Comparison of ENCODE assay signal across 30 cellular contexts in genomic region chr20:34539756-34540155, GRCh38.
"Had no signal": no experiment of that assay in that cellular context is flagged by ENCODE, and none has a peak within 500 bp of the region (broad histone marks: within the 10 kb centered on the region; RNA-seq: fewer than 3 reads in every experiment).

No MANE protein-coding gene starts in this region.

- H3K27me3 ChIP-seq: MG63 had no signal

- H3K27me3 Mint-ChIP-seq: activated CD4-positive, alpha-beta T cell treated with anti-CD3 and anti-CD28 coated beads, Interleukin-2, amount 10 ng/mL, durations not matched to agents 7 days and 5 days; activated naive CD4-positive, alpha-beta T cell treated with anti-CD3 and anti-CD28 coated beads, Interleukin-2, amount 10 ng/mL, durations not matched to agents 7 days and 5 days; activated naive CD8-positive, alpha-beta T cell; activated naive CD8-positive, alpha-beta T cell treated with anti-CD3 and anti-CD28 coated beads, Interleukin-2, amount 50 U/mL, for 24 hours; brain had no signal

- H3K9me3 Mint-ChIP-seq: activated CD4-positive, alpha-beta T cell treated with anti-CD3 and anti-CD28 coated beads, Interleukin-2, amount 10 ng/mL, durations not matched to agents 7 days and 5 days; activated naive CD4-positive, alpha-beta T cell treated with anti-CD3 and anti-CD28 coated beads, Interleukin-2, amount 10 ng/mL, durations not matched to agents 7 days and 5 days; activated naive CD8-positive, alpha-beta T cell treated with anti-CD3 and anti-CD28 coated beads, Interleukin-2, amount 50 U/mL, for 24 hours; activated T-cell treated with anti-CD3 and anti-CD28 coated beads, Interleukin-2, amount 50 U/mL, for 4 hours; activated T-helper 1 cell treated with anti-CD3 and anti-CD28 coated beads, Interleukin-12 subunit alpha, Interleukin-12 subunit beta, Interleukin-2, Interleukin-4 antibody, amounts not matched to agents 30 ng/mL and 10 ng/mL and 1 ng/mL, durations not matched to agents 14 hours and 24 hours and 36 hours; brain had no signal

- H3K4me3 ChIP-seq: MG63 had no signal

- DNase-seq: activated CD4-positive, alpha-beta T cell treated with anti-CD3 and anti-CD28 coated beads, Interleukin-2, amount 10 ng/mL, durations not matched to agents 7 days and 5 days; activated CD4-positive, alpha-beta T cell treated with anti-CD3 and anti-CD28 coated beads, Interleukin-2, amount 50 U/mL, for 48 hours; activated CD8-positive, alpha-beta T cell treated with anti-CD3 and anti-CD28 coated beads, Interleukin-2, amount 10 ng/mL, durations not matched to agents 7 days and 5 days; activated effector memory CD4-positive, alpha-beta T cell treated with Interleukin-2 at 50 U/mL for 16 hours; activated naive CD4-positive, alpha-beta T cell treated with anti-CD3 and anti-CD28 coated beads, Interleukin-2, amount 10 ng/mL, durations not matched to agents 7 days and 5 days; activated naive CD8-positive, alpha-beta T cell treated with anti-CD3 and anti-CD28 coated beads, Interleukin-2, amount 50 U/mL, for 24 hours; activated T-cell treated with anti-CD3 and anti-CD28 coated beads for 4 hours; activated T-cell treated with anti-CD3 and anti-CD28 coated beads, Interleukin-2, amount 50 U/mL, for 4 hours; anterior cingulate cortex; caudate nucleus; Kasumi-1; KG1; MG63; NCI-H1048; NCI-H1105 treated with DMSO at 0.1 percent for 48 hours; NCI-H1436; NCI-H1694 treated with DMSO at 0.1 percent for 48 hours; NCI-H2029; NCI-H2107; NCI-H2171; NCI-H446; NCI-H510A treated with DMSO at 0.1 percent for 48 hours; NCI-H526 treated with DMSO at 0.1 percent for 48 hours; SW 1271; T-helper 1 cell; T1000 had no signal

- H3K4me3 Mint-ChIP-seq: activated CD4-positive, alpha-beta T cell treated with anti-CD3 and anti-CD28 coated beads, Interleukin-2, amount 10 ng/mL, durations not matched to agents 7 days and 5 days; activated CD8-positive, alpha-beta T cell treated with anti-CD3 and anti-CD28 coated beads, Interleukin-2, amount 10 ng/mL, durations not matched to agents 7 days and 5 days; activated naive CD4-positive, alpha-beta T cell treated with anti-CD3 and anti-CD28 coated beads, Interleukin-2, amount 10 ng/mL, durations not matched to agents 7 days and 5 days; activated naive CD8-positive, alpha-beta T cell; activated naive CD8-positive, alpha-beta T cell treated with anti-CD3 and anti-CD28 coated beads, Interleukin-2, amount 50 U/mL, for 24 hours; activated T-cell treated with anti-CD3 and anti-CD28 coated beads, Interleukin-2, amount 50 U/mL, for 4 hours; activated T-helper 1 cell treated with anti-CD3 and anti-CD28 coated beads, Interleukin-12 subunit alpha, Interleukin-12 subunit beta, Interleukin-2, Interleukin-4 antibody, amounts not matched to agents 30 ng/mL and 10 ng/mL and 1 ng/mL, durations not matched to agents 14 hours and 24 hours and 36 hours; brain had no signal

- H3K9me3 ChIP-seq: MG63 had no signal

- ATAC-seq: activated CD8-positive, alpha-beta T cell treated with anti-CD3 and anti-CD28 coated beads, Interleukin-2, amount 10 ng/mL, durations not matched to agents 7 days and 5 days; activated naive CD8-positive, alpha-beta T cell treated with anti-CD3 and anti-CD28 coated beads, Interleukin-2, amount 50 U/mL, for 24 hours; activated T-cell treated with anti-CD3 and anti-CD28 coated beads, Interleukin-2, amount 50 U/mL, for 4 hours; Panc1 had no signal

- H3K27ac Mint-ChIP-seq: activated CD4-positive, alpha-beta T cell treated with anti-CD3 and anti-CD28 coated beads, Interleukin-2, amount 10 ng/mL, durations not matched to agents 7 days and 5 days; activated CD8-positive, alpha-beta T cell treated with anti-CD3 and anti-CD28 coated beads, Interleukin-2, amount 10 ng/mL, durations not matched to agents 7 days and 5 days; activated naive CD4-positive, alpha-beta T cell treated with anti-CD3 and anti-CD28 coated beads, Interleukin-2, amount 10 ng/mL, durations not matched to agents 7 days and 5 days; activated T-helper 1 cell treated with anti-CD3 and anti-CD28 coated beads, Interleukin-12 subunit alpha, Interleukin-12 subunit beta, Interleukin-2, Interleukin-4 antibody, amounts not matched to agents 30 ng/mL and 10 ng/mL and 1 ng/mL, durations not matched to agents 14 hours and 24 hours and 36 hours; brain had no signal
